In genomic region chr10:77649333-77650331, GRCh38 we compare ENCODE assay signal across 19 cellular contexts. TPM values are rescaled to one million over a fixed set of nuclear protein-coding genes. Genes with fewer than 3 reads are reported as not detected.
DNase-seq lines count a peak whose midpoint lies in the region; ATAC-seq, FAIRE-seq and TF ChIP-seq lines count a peak whose summit lies in the region.
"Had no signal": no experiment of that assay in that cellular context is flagged by ENCODE, and none has a peak within 500 bp of the region (broad histone marks: within the 10 kb centered on the region; RNA-seq: fewer than 3 reads in every experiment).

No MANE protein-coding gene starts in this region.

- in situ Hi-C loops in K562 (cut with MboI): loop anchor here (25.0 kb wide), 1 partner anchor 262 kb away; no protein-coding TSS in a partner anchor

- no peak overlapping the region for H3K4me2 ChIP-seq in K562 (ENCODE audit: insufficient read depth, low read length)

- TF ChIP-seq EP300 in K562 (IDR thresholded peaks at IDR 0.05; ENCODE audit: low read length) (no peak), gastroesophageal sphincter (IDR thresholded peaks at IDR 0.05) (no peak)

- intact Hi-C loops in A673 (cut with micrococcal nuclease; ENCODE audit: unreplicated experiment) (loop anchor here (5.0 kb wide), 2 partner anchors 63 to 108 kb away; no protein-coding TSS in a partner anchor), K562 (cut with micrococcal nuclease) (loop anchor here (10.0 kb wide), 2 partner anchors 115 to 155 kb away; no protein-coding TSS in a partner anchor)

- peaks cover 7% of the 10 kb centered on the region for H3K4me1 ChIP-seq in A673 (ENCODE audit: insufficient read depth, low read length, poor library complexity, severe bottlenecking)
- H3K4me1 ChIP-seq in K562 (replicated peaks in 1 of 2; ENCODE audit: control insufficient read depth in 2 of 2, insufficient read depth in 2 of 2, low read length in 2 of 2): no peaks in the 10 kb centered on the region; a peak in 1 of 5 replicates
- H3K4me1 ChIP-seq in gastroesophageal sphincter: no peaks in the 10 kb centered on the region
- H3K4me1 ChIP-seq: SJSA1 had no signal

- CTCF ChIA-PET in A673 (lab: Charles Lee) (no interaction called here), K562 (lab: Yijun Ruan, JAX; ENCODE audit: low intra/inter-chr PET ratio) (no interaction called here)

- H3K36me3 Mint-ChIP-seq in HFFc6 (ENCODE audit: low read depth): peaks cover 14% of the 10 kb centered on the region
- H3K36me3 Mint-ChIP-seq: activated naive CD8-positive, alpha-beta T cell treated with anti-CD3 and anti-CD28 coated beads for 36 hours; CD4-positive, alpha-beta memory T cell had no signal

- BruUV-seq in A673 (replicated peaks; lab: Mats Ljungman, UMichigan): no TSS peak
- no TSS peak for BruUV-seq in K562 (replicated peaks; lab: Mats Ljungman, UMichigan)

- no peak overlapping the region for H3K4me3 Mint-ChIP-seq in HFFc6
- H3K4me3 Mint-ChIP-seq: activated naive CD8-positive, alpha-beta T cell treated with anti-CD3 and anti-CD28 coated beads for 36 hours; activated T-cell treated with anti-CD3 and anti-CD28 coated beads, Interleukin-2, amount 50 U/mL, for 24 hours; CD4-positive, alpha-beta memory T cell; naive B cell had no signal

- no peak for FAIRE-seq in K562 (lab: Jason Lieb, UNC)
- FAIRE-seq: A204.1 had no signal

- H3K9me3 Mint-ChIP-seq in HFFc6: peaks cover 12% of the 10 kb centered on the region
- H3K9me3 Mint-ChIP-seq: activated T-cell treated with anti-CD3 and anti-CD28 coated beads, Interleukin-2, amount 50 U/mL, for 24 hours had no signal

- H3K79me2 ChIP-seq in K562 (ENCODE audit: control insufficient read depth, insufficient read depth, low read length): no peaks in the 10 kb centered on the region

- DNase-seq in A673 (ENCODE audit: low spot score): peak; percentile 13
- DNase-seq in K562 (ENCODE audit: extremely low read depth in 1 of 4, low spot score in 3 of 4): no peak
- no peak for DNase-seq in effector CD8-positive, alpha-beta T cell (lab: John Stamatoyannopoulos, UW)
- DNase-seq in HFFc6: no peak
- DNase-seq: activated CD4-positive, alpha-beta T cell treated with anti-CD3 and anti-CD28 coated beads, Interleukin-2, amount 50 U/mL, for 4 hours; activated naive CD8-positive, alpha-beta T cell treated with anti-CD3 and anti-CD28 coated beads for 36 hours; activated T-cell treated with anti-CD3 and anti-CD28 coated beads, Interleukin-2, amount 50 U/mL, for 24 hours; CD4-positive, alpha-beta memory T cell; effector memory CD4-positive, alpha-beta T cell; hypothalamus; naive B cell; NCI-H1092; posterior cingulate gyrus had no signal

- ATAC-seq in GM19351 (IDR thresholded peaks at IDR 0.05; ENCODE audit: unreplicated experiment) (peak; percentile 73), HG03432 (IDR thresholded peaks at IDR 0.05; ENCODE audit: unreplicated experiment) (peak; percentile 54), K562 (no peak), HG02610 (IDR thresholded peaks at IDR 0.05; ENCODE audit: unreplicated experiment) (no peak), gastroesophageal sphincter (no peak)

- no peak for TF ChIP-seq RAD21 in K562 (CRISPR knock-in tag; conservative IDR thresholded peaks at IDR 0.05 in 1 of 2, IDR thresholded peaks at IDR 0.05 in 1 of 2)

- H3K9me3 ChIP-seq in A673 (ENCODE audit: low read depth, low read length, poor library complexity, severe bottlenecking): peaks cover 10% of the 10 kb centered on the region
- no peaks in the 10 kb centered on the region for H3K9me3 ChIP-seq in K562 (replicated peaks; ENCODE audit: control insufficient read depth, insufficient read depth, low read depth, low read length)
- peaks cover 0 to 9% (median 0%) of the 10 kb centered on the region in 3 donors for H3K9me3 ChIP-seq in gastroesophageal sphincter

- H3K27ac ChIP-seq in A673 (ENCODE audit: low read depth, low read length, poor library complexity, severe bottlenecking) (no peak overlapping the region), K562 (ENCODE audit: extremely low read depth, low read depth, low read length) (no peak overlapping the region), gastroesophageal sphincter (no peak overlapping the region)
- H3K27ac ChIP-seq: SJSA1 had no signal

- no peak for TF ChIP-seq CTCF in A673 (conservative IDR thresholded peaks at IDR 0.05; ENCODE audit: low read depth, low read length)
- no peak for TF ChIP-seq CTCF in K562 (IDR thresholded peaks at IDR 0.05 in 2 of 3, conservative IDR thresholded peaks at IDR 0.05 in 1 of 3; ENCODE audit: insufficient read depth in 2 of 3, low read depth in 1 of 3, low read length in 3 of 3)
- no peak for TF ChIP-seq CTCF in HFFc6 (IDR thresholded peaks at IDR 0.05)
- TF ChIP-seq CTCF in gastroesophageal sphincter (IDR thresholded peaks at IDR 0.05): no peak

- H3K27ac Mint-ChIP-seq in HFFc6: no peak overlapping the region
- H3K27ac Mint-ChIP-seq: activated naive CD8-positive, alpha-beta T cell treated with anti-CD3 and anti-CD28 coated beads for 36 hours; activated T-cell treated with anti-CD3 and anti-CD28 coated beads, Interleukin-2, amount 50 U/mL, for 24 hours; CD4-positive, alpha-beta memory T cell had no signal

- WGBS in K562 (ENCODE audit: insufficient coverage, low coverage, missing lambda C conversion rate): 4% methylated on average over 8 of the region's 8 CpGs
- WGBS in gastroesophageal sphincter (ENCODE audit: low coverage in 1 of 2), 2 donors: 70 to 100% methylated on average over 3 to 6 of the region's 8 CpGs

- no peaks in the 10 kb centered on the region for H3K9me1 ChIP-seq in K562 (ENCODE audit: control insufficient read depth, insufficient read depth, low read length)

- H2AFZ ChIP-seq in K562 (ENCODE audit: low read depth, low read length): no peak overlapping the region

- H3K27me3 ChIP-seq in A673 (replicated peaks; ENCODE audit: insufficient read depth, low read depth, low read length, poor library complexity) (no peaks in the 10 kb centered on the region), K562 (ENCODE audit: control insufficient read depth in 2 of 2, insufficient read depth in 2 of 2, low read length in 2 of 2) (no peaks in the 10 kb centered on the region), gastroesophageal sphincter (no peaks in the 10 kb centered on the region)
- H3K27me3 ChIP-seq: SJSA1 had no signal

- H3K4me3 ChIP-seq in A673 (ENCODE audit: low read depth, low read length, poor library complexity, severe bottlenecking): no peak overlapping the region
- H3K4me3 ChIP-seq in K562: no peak overlapping the region
- H3K4me3 ChIP-seq in gastroesophageal sphincter: no peak overlapping the region
- H3K4me3 ChIP-seq: SJSA1 had no signal

- TF ChIP-seq POLR2A in K562 (conservative IDR thresholded peaks at IDR 0.05): no peak
- TF ChIP-seq POLR2A in gastroesophageal sphincter (IDR thresholded peaks at IDR 0.05): no peak

- POLR2A ChIA-PET in A673 (lab: Charles Lee; ENCODE audit: low non-redundant PET) (no interaction called here), K562 (lab: Yijun Ruan, JAX) (interaction anchor here (0.6 to 0.7 kb wide), 2 partner anchors 10 to 418 kb away, joined by 3 read pairs; no protein-coding TSS in a partner anchor)

- H3K4me1 Mint-ChIP-seq in HFFc6 (ENCODE audit: low read depth): no peaks in the 10 kb centered on the region
- H3K4me1 Mint-ChIP-seq: activated naive CD8-positive, alpha-beta T cell treated with anti-CD3 and anti-CD28 coated beads for 36 hours; CD4-positive, alpha-beta memory T cell had no signal

- H3K36me3 ChIP-seq in A673 (ENCODE audit: insufficient read depth, low read length, poor library complexity, severe bottlenecking): no peaks in the 10 kb centered on the region
- H3K36me3 ChIP-seq in K562 (ENCODE audit: control insufficient read depth, insufficient read depth, low read length): no peaks in the 10 kb centered on the region
- H3K36me3 ChIP-seq in gastroesophageal sphincter: no peaks in the 10 kb centered on the region
- H3K36me3 ChIP-seq: SJSA1 had no signal

- peaks cover 6% of the 10 kb centered on the region for H3K27me3 Mint-ChIP-seq in HFFc6 (ENCODE audit: insufficient read depth)

- no peaks in the 10 kb centered on the region for H4K20me1 ChIP-seq in K562 (replicated peaks; ENCODE audit: control insufficient read depth, insufficient read depth, low read length)

- no peak overlapping the region for H3K9ac ChIP-seq in K562 (ENCODE audit: insufficient read depth in 1 of 2, low read depth in 2 of 2, low read length in 2 of 2)

TF ChIP-seq in K562, 482 proteins besides CTCF, POLR2A, EP300 and RAD21 (continues in another document):
- TF ChIP-seq MED1 (CRISPR knock-in tag; IDR thresholded peaks at IDR 0.05; ENCODE audit: borderline replicate concordance) (no peak), NFRKB (IDR thresholded peaks at IDR 0.05; ENCODE audit: low read depth) (no peak), RBM25 (IDR thresholded peaks at IDR 0.05; ENCODE audit: low read depth, low read length, severe bottlenecking) (peak; percentile 13), ESRRA (IDR thresholded peaks at IDR 0.05; ENCODE audit: borderline replicate concordance, low read depth) (peak; percentile 86)

RNA-seq across cellular contexts. Expression of gene KCNMA1, which starts 12.0 kb away (rescaled TPM):
- 0.84 and 1.3 TPM in 2 replicates for total RNA-seq in A673 (2021)
- 0.69 and 1.8 TPM in 2 replicates for total RNA-seq in K562 (2011; cell fraction: chromatin; rRNA removed; ENCODE audit: low replicate concordance)
- total RNA-seq in K562 (2011; cell fraction: nucleolus; rRNA removed): 0.50 and 0.79 TPM in 2 replicates
- 0.46 and 0.81 TPM in 2 replicates for total RNA-seq in K562 (2011; cell fraction: nucleoplasm; rRNA removed)
- 0.20 TPM in 1 of 2 replicates, not detected in the other for total RNA-seq in K562 (2014; rRNA removed)
- total RNA-seq in K562 (2014; rRNA removed; fragmentation: Illumina TruSeq; extraction: Trizol): 0.15 and 0.41 TPM in 2 replicates
- total RNA-seq in K562 (2015; rRNA removed; fragmentation: Illumina TruSeq; extraction: Trizol): 0.08 and 0.18 TPM in 2 replicates
- 0.27 and 0.95 TPM in 2 replicates for total RNA-seq in K562 (2021)
- 0.01 and 0.04 TPM in 2 replicates for polyA plus RNA-seq in K562 (2011; rRNA removed)
- 0.01 TPM in 1 of 2 replicates, not detected in the other for polyA plus RNA-seq in K562 (2011; cell fraction: cytosol; rRNA removed)
- 0.11 and 0.13 TPM in 2 replicates for polyA plus RNA-seq in K562 (2011; cell fraction: nucleus; rRNA removed)
- 0.04 and 0.84 TPM in 2 replicates for polyA plus RNA-seq in K562 (2012)
- 0.04 and 0.06 TPM in 2 replicates for polyA plus RNA-seq in K562 (2014; fragmentation: Illumina TruSeq; extraction: Trizol)
- polyA plus RNA-seq in K562 (2014; fragmentation: Nextera tagmentation; extraction: Ambion mirVana): not detected
- polyA plus RNA-seq in K562 (2014; rRNA removed): not detected in 2 replicates
- polyA minus RNA-seq in K562 (2011; rRNA and poly(A)+ RNA removed): 0.12 and 0.14 TPM in 2 replicates
- polyA minus RNA-seq in K562 (2011; cell fraction: cytosol; rRNA and poly(A)+ RNA removed): not detected in 2 replicates
- polyA minus RNA-seq in K562 (2011; cell fraction: nucleus; rRNA and poly(A)+ RNA removed): 0.13 and 0.33 TPM in 2 replicates
- total RNA-seq in HFFc6 (2021; fragmentation: NEBNext Ultra II Directional; extraction: Animal tissue kit (Norgen Biotek cat#: 25700)): 100 to 1,000 TPM in 2 of 6 experiments, 10 to 100 TPM in 4; 87.1 to 191 (median 93.5) TPM
- 100 to 1,000 TPM; 168 to 389 (median 323) TPM for total RNA-seq in gastroesophageal sphincter
- total RNA-seq: activated naive CD8-positive, alpha-beta T cell treated with anti-CD3 and anti-CD28 coated beads for 36 hours; CD4-positive, alpha-beta memory T cell had no signal

Comparison
In these comparisons a context has a peak if more than half of its experiments do, and no peak if none do; other contexts are left out.
1. ATAC-seq: peak in GM19351 (single experiment) and HG03432 (single experiment); none in K562 (single experiment), HG02610 (single experiment) and gastroesophageal sphincter (single experiment).
2. RNA of gene KCNMA1, which starts 12.0 kb away (total RNA-seq): 168 to 389 TPM in gastroesophageal sphincter and 87.1 to 191 TPM in HFFc6; 0.84 to 1.3 TPM in A673 and 0.08 to 1.8 TPM in K562; every median in the first group is over 10 times any median in the second.